ENCODE assay signal across 27 cellular contexts in genomic region chr4:87926554-87927098, GRCh38. TPM values are rescaled to one million over a fixed set of nuclear protein-coding genes. Genes with fewer than 3 reads are reported as not detected.
"Had no signal": no experiment of that assay in that cellular context is flagged by ENCODE, and none has a peak within 500 bp of the region (broad histone marks: within the 10 kb centered on the region; RNA-seq: fewer than 3 reads in every experiment).

No MANE protein-coding gene starts in this region.

- H3K9me3 ChIP-seq: body of pancreas, colonic mucosa, esophagus squamous epithelium had no signal

- ATAC-seq: activated CD8-positive, alpha-beta T cell treated with anti-CD3 and anti-CD28 coated beads for 36 hours; activated naive CD8-positive, alpha-beta T cell treated with anti-CD3 and anti-CD28 coated beads, Interleukin-2, amount 50 U/mL, for 24 hours; body of pancreas; gastroesophageal sphincter had no signal

- DNase-seq: activated CD4-positive, alpha-beta T cell treated with anti-CD3 and anti-CD28 coated beads for 1 hour; activated CD4-positive, alpha-beta T cell treated with anti-CD3 and anti-CD28 coated beads for 4 hours; activated CD4-positive, alpha-beta T cell treated with anti-CD3 and anti-CD28 coated beads, Interleukin-2, amount 50 U/mL, for 1 hour; activated CD4-positive, alpha-beta T cell treated with anti-CD3 and anti-CD28 coated beads, Interleukin-2, amount 50 U/mL, for 48 hours; activated CD8-positive, alpha-beta memory T cell treated with anti-CD3 and anti-CD28 coated beads for 24 hours; activated CD8-positive, alpha-beta T cell treated with anti-CD3 and anti-CD28 coated beads for 36 hours; activated effector memory CD4-positive, alpha-beta T cell treated with anti-CD3 and anti-CD28 coated beads, Interleukin-2, amount 50 U/mL, for 16 hours; activated naive CD4-positive, alpha-beta T cell treated with anti-CD3 and anti-CD28 coated beads for 36 hours; activated naive CD8-positive, alpha-beta T cell treated with anti-CD3 and anti-CD28 coated beads for 36 hours; activated naive CD8-positive, alpha-beta T cell treated with anti-CD3 and anti-CD28 coated beads, Interleukin-2, amount 50 U/mL, for 24 hours; activated T-cell treated with anti-CD3 and anti-CD28 coated beads, Interleukin-2, amount 50 U/mL, for 48 hours; adrenal gland; amygdala; aorta; body of pancreas; central memory CD4-positive, alpha-beta T cell; cerebellar nuclear complex; colonic mucosa; effector CD8-positive, alpha-beta T cell; esophagus squamous epithelium; T-helper 2 cell had no signal

- H3K4me1 ChIP-seq: adrenal gland, body of pancreas, colonic mucosa, esophagus squamous epithelium, gastroesophageal sphincter had no signal

- H3K27me3 ChIP-seq: adrenal gland, body of pancreas, colonic mucosa, esophagus squamous epithelium, gastroesophageal sphincter had no signal

- FAIRE-seq: endometrium, endothelial cell of umbilical vein had no signal

- H3K4me3 ChIP-seq: adrenal gland, body of pancreas, cardiac muscle cell, colonic mucosa, esophagus squamous epithelium, gastroesophageal sphincter had no signal

- H3K27ac ChIP-seq: adrenal gland, body of pancreas, cardiac muscle cell, colonic mucosa, epithelial cell of prostate, esophagus squamous epithelium, gastroesophageal sphincter had no signal

- H3K36me3 ChIP-seq: adrenal gland, cardiac muscle cell, colonic mucosa, esophagus squamous epithelium, gastroesophageal sphincter had no signal

RNA-seq across cellular contexts. Expression of gene SPP1, which starts 48.9 kb away (rescaled TPM):
- total RNA-seq: activated CD8-positive, alpha-beta T cell treated with anti-CD3 and anti-CD28 coated beads for 36 hours; activated naive CD4-positive, alpha-beta T cell treated with anti-CD3 and anti-CD28 coated beads for 36 hours; dermis microvascular lymphatic vessel endothelial cell; endothelial cell of umbilical vein had no signal
- polyA plus RNA-seq: endothelial cell of umbilical vein had no signal
